15 cellular contexts compared by ENCODE assay signal in genomic region chr4:156472624-156473023, GRCh38.
"Had no signal": no experiment of that assay in that cellular context is flagged by ENCODE, and none has a peak within 500 bp of the region (broad histone marks: within the 10 kb centered on the region; RNA-seq: fewer than 3 reads in every experiment).

No MANE protein-coding gene starts in this region.

- ATAC-seq: body of pancreas; left cardiac atrium; naive thymus-derived CD8-positive, alpha-beta T cell; pancreas; sciatic nerve had no signal

- DNase-seq: activated CD4-positive, alpha-beta T cell treated with anti-CD3 and anti-CD28 coated beads, Interleukin-2, amount 50 U/mL, for 4 hours; activated gamma-delta T cell treated with Interleukin-2 at 50 U/mL for 16 hours; amygdala; body of pancreas; dermis blood vessel endothelial cell; effector memory CD4-positive, alpha-beta T cell; esophagus squamous epithelium; left cardiac atrium; mesendoderm; naive thymus-derived CD8-positive, alpha-beta T cell; pancreas; spleen; stimulated activated CD8-positive, alpha-beta memory T cell treated with anti-CD3 and anti-CD28 coated beads, Interleukin-4, amount 100 ng/mL, for 48 hours; stimulated activated naive CD4-positive, alpha-beta T cell had no signal
